In genomic region chr11:110098645-110099044, GRCh38 we compare ENCODE assay signal across 11 cellular contexts. TPM values are rescaled to one million over a fixed set of nuclear protein-coding genes. Genes with fewer than 3 reads are reported as not detected.
DNase-seq lines count a peak whose midpoint lies in the region; ATAC-seq and TF ChIP-seq lines count a peak whose summit lies in the region.
"Had no signal": no experiment of that assay in that cellular context is flagged by ENCODE, and none has a peak within 500 bp of the region (broad histone marks: within the 10 kb centered on the region; RNA-seq: fewer than 3 reads in every experiment).

No MANE protein-coding gene starts in this region.

- DNase-seq in central memory CD8-positive, alpha-beta T cell (ENCODE audit: low spot score in 2 of 2), result no peak
- DNase-seq in foreskin fibroblast, result no peak
- no peak for DNase-seq in WERI-Rb-1
- no peak for DNase-seq in suprapubic skin (ENCODE audit: low spot score in 2 of 2)
- no peak for DNase-seq in stimulated activated CD4-positive, alpha-beta T cell treated with anti-CD3 and anti-CD28 coated beads, Interleukin-4, amount 100 ng/mL, for 1 hour
- DNase-seq: activated T-cell treated with anti-CD3 and anti-CD28 coated beads for 4 hours, NCI-H2227 treated with DMSO at 0.1 percent for 48 hours had no signal

- no peak for TF ChIP-seq CTCF in foreskin fibroblast (IDR thresholded peaks at IDR 0.05; ENCODE audit: low read depth, low read length)
- TF ChIP-seq CTCF in WERI-Rb-1 (IDR thresholded peaks at IDR 0.05; ENCODE audit: low read depth, low read length), result no peak
- no peak for TF ChIP-seq CTCF in suprapubic skin (IDR thresholded peaks at IDR 0.05)

- no peaks in the 10 kb centered on the region for H3K27me3 ChIP-seq in WERI-Rb-1 (ENCODE audit: insufficient read depth, low read depth, severe bottlenecking)
- no peaks in the 10 kb centered on the region for H3K27me3 ChIP-seq in suprapubic skin

- H3K4me3 Mint-ChIP-seq in central memory CD8-positive, alpha-beta T cell, result no peak overlapping the region
- H3K4me3 Mint-ChIP-seq: neural crest cell had no signal

- TF ChIP-seq POLR2A in GM18505 (IDR thresholded peaks at IDR 0.05; ENCODE audit: borderline replicate concordance, extremely low read depth, insufficient read depth, insufficient read length) (no peak), suprapubic skin (IDR thresholded peaks at IDR 0.05) (no peak)

- no peak overlapping the region for H3K27ac ChIP-seq in WERI-Rb-1
- no peak overlapping the region for H3K27ac ChIP-seq in suprapubic skin

- no peaks in the 10 kb centered on the region for H3K4me1 Mint-ChIP-seq in central memory CD8-positive, alpha-beta T cell

- no peak overlapping the region for H3K4me3 ChIP-seq in foreskin fibroblast (ENCODE audit: low read depth in 1 of 2, low read length in 2 of 2)
- no peak overlapping the region for H3K4me3 ChIP-seq in WERI-Rb-1 (ENCODE audit: low read depth, low read length)
- H3K4me3 ChIP-seq in suprapubic skin, result no peak overlapping the region

- H3K9me3 ChIP-seq in WERI-Rb-1 (ENCODE audit: severe bottlenecking), result no peaks in the 10 kb centered on the region
- H3K9me3 ChIP-seq in suprapubic skin, result no peaks in the 10 kb centered on the region

- no peak for TF ChIP-seq EP300 in suprapubic skin (IDR thresholded peaks at IDR 0.05)

- H3K27ac Mint-ChIP-seq in central memory CD8-positive, alpha-beta T cell (ENCODE audit: low read depth), result no peak overlapping the region

- H3K27me3 Mint-ChIP-seq in central memory CD8-positive, alpha-beta T cell, result peaks cover 27% of the 10 kb centered on the region

- H3K36me3 ChIP-seq in WERI-Rb-1 (no peaks in the 10 kb centered on the region), suprapubic skin (no peaks in the 10 kb centered on the region)

- H3K4me1 ChIP-seq in suprapubic skin, result peaks cover 40% of the 10 kb centered on the region

- no peaks in the 10 kb centered on the region for H3K9me3 Mint-ChIP-seq in central memory CD8-positive, alpha-beta T cell

- WGBS in suprapubic skin, result 65% methylated on average over 1 of the region's 1 CpG

- ATAC-seq in GM18505 (IDR thresholded peaks at IDR 0.05; ENCODE audit: unreplicated experiment), result peak; percentile 69
- peak; percentile 73 for ATAC-seq in GM21576 (IDR thresholded peaks at IDR 0.05; ENCODE audit: unreplicated experiment)
- peak; percentile 62 for ATAC-seq in HG03460 (IDR thresholded peaks at IDR 0.05; ENCODE audit: unreplicated experiment)
- ATAC-seq in central memory CD8-positive, alpha-beta T cell (replicated peaks; ENCODE audit: extremely low read depth, poor library complexity, severe bottlenecking), result peak; percentile 43

- peaks cover 2% of the 10 kb centered on the region for H3K36me3 Mint-ChIP-seq in central memory CD8-positive, alpha-beta T cell (ENCODE audit: insufficient read depth)

RNA-seq across cellular contexts. Expression of gene ZC3H12C, which starts 5.5 kb away (rescaled TPM):
- total RNA-seq in suprapubic skin, result 10 to 100 TPM; 15.0 to 22.7 (median 20.8) TPM
